In the genomic region with DNA sequence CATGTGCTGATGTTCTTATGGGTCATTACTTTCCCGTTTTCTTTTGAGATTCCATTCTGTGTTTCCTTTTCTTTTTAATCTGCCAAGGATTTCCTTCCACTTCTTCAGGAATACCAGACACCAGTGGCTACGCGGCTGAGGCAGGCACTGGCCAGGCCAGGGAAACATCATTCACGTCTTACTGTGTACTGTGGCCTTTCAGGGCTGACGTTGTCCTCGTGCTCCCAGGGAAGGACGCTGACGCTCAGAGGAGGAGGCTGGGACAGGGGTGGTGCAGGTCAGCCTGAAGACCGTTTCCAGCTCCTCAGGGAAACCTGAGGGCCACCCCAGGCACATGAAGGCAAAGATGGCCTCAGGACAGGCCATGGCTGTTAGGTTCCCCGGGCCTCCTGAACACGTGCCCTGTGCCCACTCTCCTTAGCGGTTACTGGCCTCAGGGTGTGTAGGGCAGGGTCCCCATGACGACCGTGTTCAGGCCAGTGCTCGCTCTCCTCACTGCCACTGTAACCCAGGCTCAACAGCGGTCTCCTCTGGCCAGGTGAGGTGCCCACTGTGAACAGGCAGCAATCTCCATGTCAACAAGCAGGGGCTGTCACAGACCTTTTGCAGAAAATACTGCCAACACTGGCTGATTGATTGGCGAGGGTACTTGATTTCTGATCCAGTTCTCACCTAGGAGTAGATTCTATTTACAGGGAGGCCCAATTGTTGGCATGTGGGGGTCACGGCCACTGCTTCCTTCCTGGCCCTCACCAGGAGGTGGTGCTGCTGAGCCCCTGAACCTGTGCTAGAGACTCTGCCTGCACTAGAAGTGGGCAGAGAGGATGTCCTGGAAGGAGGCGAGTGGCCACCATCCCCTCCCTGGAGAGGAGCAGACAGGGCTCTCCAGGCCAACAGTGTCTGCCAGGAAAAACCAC, we compare ENCODE assay signal across 8 cellular contexts.
DNase-seq lines count a peak whose midpoint lies in the region; ATAC-seq and TF ChIP-seq lines count a peak whose summit lies in the region.

No MANE protein-coding gene starts in this region.

- ATAC-seq in right lobe of liver, result peak; percentile 40 to 55 (median 47)
- peak in 1 of 2 donors; percentile 27 for ATAC-seq in upper lobe of left lung (ENCODE audit: low FRiP score in 2 of 2)
- no peak for ATAC-seq in HG02588 (IDR thresholded peaks at IDR 0.05; ENCODE audit: unreplicated experiment)

- CTCF ChIA-PET in GM10248 (lab: Yijun Ruan, JAX), result no interaction called here

- H2AFZ ChIP-seq in OCI-LY1 (ENCODE audit: low read length), result no peak overlapping the region

- DNase-seq in GM10248 (ENCODE audit: extremely low spot score) (no peak), astrocyte of the spinal cord (ENCODE audit: low read depth, low spot score) (peak; percentile 26), right lobe of liver (no peak), upper lobe of left lung (no peak), NCI-H146 treated with DMSO at 0.1 percent for 48 hours (lab: John Stamatoyannopoulos, UW; ENCODE audit: unreplicated experiment) (no peak), amniotic stem cell (lab: John Stamatoyannopoulos, UW) (no peak)

- in situ Hi-C loops in astrocyte of the spinal cord (cut with HindIII; ENCODE audit: low sequenced_read_pairs), result no loop called here

- H3K4me2 ChIP-seq in OCI-LY1 (ENCODE audit: low read length), result no peak overlapping the region

- H3K27me3 ChIP-seq in OCI-LY1 (ENCODE audit: insufficient read depth, low read length) (no peaks in the 10 kb centered on the region), right lobe of liver (no peaks in the 10 kb centered on the region), upper lobe of left lung (no peaks in the 10 kb centered on the region)

- no peaks in the 10 kb centered on the region for H3K4me1 ChIP-seq in OCI-LY1 (ENCODE audit: insufficient read depth, low read length, severe bottlenecking)
- H3K4me1 ChIP-seq in right lobe of liver, result no peaks in the 10 kb centered on the region
- H3K4me1 ChIP-seq in upper lobe of left lung, result no peaks in the 10 kb centered on the region

- TF ChIP-seq EP300 in upper lobe of left lung (IDR thresholded peaks at IDR 0.05), result no peak

- no peaks in the 10 kb centered on the region for H4K20me1 ChIP-seq in OCI-LY1 (ENCODE audit: insufficient read depth, low read length)

- no peaks in the 10 kb centered on the region for H3K9me2 ChIP-seq in OCI-LY1 (ENCODE audit: low read depth, low read length)

- H3K36me3 ChIP-seq in OCI-LY1 (ENCODE audit: insufficient read depth, low read length) (no peaks in the 10 kb centered on the region), right lobe of liver (no peaks in the 10 kb centered on the region), upper lobe of left lung (peaks cover 0 to 7% (median 1%) of the 10 kb centered on the region in 4 donors)

- intact Hi-C loops in right lobe of liver (cut with DNase I), result no loop called here

- no peak overlapping the region for H3K27ac ChIP-seq in OCI-LY1 (ENCODE audit: low read depth, low read length, poor library complexity, severe bottlenecking)
- H3K27ac ChIP-seq in right lobe of liver, result no peak overlapping the region
- no peak overlapping the region for H3K27ac ChIP-seq in upper lobe of left lung

- TF ChIP-seq CTCF in GM10248 (IDR thresholded peaks at IDR 0.05; ENCODE audit: control extremely low read depth, extremely low read depth, low read depth, missing control alignments), result peak; percentile 39
- peak; percentile 78 for TF ChIP-seq CTCF in OCI-LY1 (IDR thresholded peaks at IDR 0.05; ENCODE audit: low read length)
- peak; percentile 81 for TF ChIP-seq CTCF in astrocyte of the spinal cord (IDR thresholded peaks at IDR 0.05; ENCODE audit: low read depth, low read length)
- peak; percentile 31 to 51 (median 41) for TF ChIP-seq CTCF in right lobe of liver (IDR thresholded peaks at IDR 0.05)
- TF ChIP-seq CTCF in upper lobe of left lung (IDR thresholded peaks at IDR 0.05), result peak; percentile 24 to 48 (median 42)

- POLR2A ChIA-PET in GM10248 (lab: Yijun Ruan, JAX), result no interaction called here

- H3F3A ChIP-seq in OCI-LY1 (ENCODE audit: insufficient read depth, low read length), result no peaks in the 10 kb centered on the region

- TF ChIP-seq POLR2A in right lobe of liver (IDR thresholded peaks at IDR 0.05) (no peak), upper lobe of left lung (IDR thresholded peaks at IDR 0.05) (no peak)

- 50% methylated on average over 7 of the region's 19 CpGs for WGBS in right lobe of liver (ENCODE audit: insufficient coverage, low coverage, low lambda C conversion rate, missing lambda C conversion rate)
- 79 to 81% methylated on average over 12 to 19 of the region's 19 CpGs for WGBS in upper lobe of left lung, 2 donors

- no peak overlapping the region for H3K9ac ChIP-seq in OCI-LY1 (ENCODE audit: low read length)

- no peaks in the 10 kb centered on the region for H3K9me3 ChIP-seq in OCI-LY1 (ENCODE audit: low read length)
- no peaks in the 10 kb centered on the region for H3K9me3 ChIP-seq in right lobe of liver
- H3K9me3 ChIP-seq in upper lobe of left lung, result no peaks in the 10 kb centered on the region

- H3K79me2 ChIP-seq in OCI-LY1 (ENCODE audit: insufficient read depth, low read length), result no peaks in the 10 kb centered on the region

- H3K4me3 ChIP-seq in OCI-LY1 (ENCODE audit: low read depth, low read length, poor library complexity, severe bottlenecking) (no peak overlapping the region), astrocyte of the spinal cord (ENCODE audit: low read depth, low read length) (no peak overlapping the region), right lobe of liver (no peak overlapping the region), upper lobe of left lung (no peak overlapping the region)
